1 cellular context compared by ENCODE assay signal in the genomic region with DNA sequence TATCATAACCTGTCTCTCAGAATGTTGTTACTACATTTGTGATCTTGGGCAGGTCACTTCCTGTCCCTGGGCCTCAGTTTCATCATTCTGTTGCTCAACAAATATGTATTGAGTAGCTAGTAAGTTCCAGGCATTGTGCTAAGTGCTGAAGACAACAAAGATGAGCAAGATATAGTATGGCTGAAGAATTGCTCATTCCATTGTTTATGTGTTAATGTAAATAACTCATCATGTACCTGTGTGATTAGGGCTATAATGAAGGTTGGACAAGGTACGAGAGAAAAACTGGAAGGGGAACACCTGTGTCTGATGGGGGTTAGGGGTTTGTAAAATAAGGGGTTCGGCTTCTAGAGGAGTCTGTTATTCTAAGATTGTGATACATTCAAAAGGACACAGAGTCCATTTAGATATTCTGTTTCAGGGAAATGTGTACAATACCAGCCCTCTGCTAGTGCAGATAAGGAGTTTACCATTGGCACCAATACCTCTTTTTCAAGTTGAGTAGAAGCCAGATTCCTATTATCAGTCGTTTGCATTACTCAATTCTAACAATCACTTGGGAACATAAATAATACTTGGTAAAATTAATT.
TF ChIP-seq lines count a peak whose summit lies in the region.

No MANE protein-coding gene starts in this region.

TF ChIP-seq in endothelial cell of umbilical vein, 7 proteins besides CTCF, POLR2A, EP300 and RAD21:
- TF ChIP-seq POLR2AphosphoS5 (IDR thresholded peaks at IDR 0.05; ENCODE audit: insufficient read depth, low read depth, low read length), result no peak
- TF ChIP-seq, protein P1, sequence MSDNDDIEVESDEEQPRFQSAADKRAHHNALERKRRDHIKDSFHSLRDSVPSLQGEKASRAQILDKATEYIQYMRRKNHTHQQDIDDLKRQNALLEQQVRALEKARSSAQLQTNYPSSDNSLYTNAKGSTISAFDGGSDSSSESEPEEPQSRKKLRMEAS (IDR thresholded peaks at IDR 0.05; ENCODE audit: insufficient read depth, insufficient read length), result no peak
- no peak for TF ChIP-seq EZH2 (IDR thresholded peaks at IDR 0.05; ENCODE audit: borderline replicate concordance, low read depth, low read length, severe bottlenecking)
- TF ChIP-seq JUN (IDR thresholded peaks at IDR 0.05; ENCODE audit: borderline replicate concordance, insufficient read depth, insufficient read length, low read depth), result no peak
- TF ChIP-seq MYC (IDR thresholded peaks at IDR 0.05; ENCODE audit: low read depth, low read length), result no peak
- TF ChIP-seq GATA2 (IDR thresholded peaks at IDR 0.05; ENCODE audit: insufficient read depth, insufficient read length, low read depth, low read length), result no peak
- no peak for TF ChIP-seq FOS (IDR thresholded peaks at IDR 0.05; ENCODE audit: borderline replicate concordance, insufficient read depth, low read length)
